ENCODE assay signal across 16 cellular contexts in the genomic region with DNA sequence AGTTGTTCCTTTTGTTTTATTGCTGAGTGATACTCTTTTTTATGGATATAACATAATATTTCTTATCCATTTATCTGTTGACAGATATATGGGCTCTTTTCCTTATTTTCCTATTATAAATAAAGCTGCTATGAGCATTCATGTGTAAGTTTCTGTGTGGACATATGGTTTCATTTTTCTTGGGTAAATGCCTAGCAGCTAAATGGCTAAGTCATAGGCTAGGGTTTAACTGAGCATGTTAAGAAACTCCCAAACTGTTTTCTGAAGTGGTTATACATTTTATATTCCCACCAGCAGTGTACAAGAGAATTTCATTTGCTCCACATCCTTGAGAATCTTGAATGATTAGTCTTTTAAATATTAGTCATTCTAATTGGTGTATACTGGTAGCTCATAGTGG.
"Had no signal": no experiment of that assay in that cellular context is flagged by ENCODE, and none has a peak within 500 bp of the region (broad histone marks: within the 10 kb centered on the region; RNA-seq: fewer than 3 reads in every experiment).

No MANE protein-coding gene starts in this region.

- H3K4me1 ChIP-seq: adrenal gland, heart left ventricle, parathyroid adenoma, transverse colon had no signal

- H3K9me3 Mint-ChIP-seq: brain; dendritic cell treated with granulocyte-macrophage colony-stimulating factor and Interleukin-4, amounts not matched to agents 40 ng/mL and 50 ng/mL, for 4 days had no signal

- DNase-seq: activated B cell treated with CpG ODN at 0.5 μM for 24 hours; activated CD4-positive, alpha-beta T cell treated with anti-CD3 and anti-CD28 coated beads, Interleukin-2, amount 10 ng/mL, durations not matched to agents 7 days and 5 days; activated CD8-positive, alpha-beta memory T cell treated with anti-CD3 and anti-CD28 coated beads for 24 hours; activated naive CD4-positive, alpha-beta T cell treated with anti-CD3 and anti-CD28 coated beads, Interleukin-2, amount 10 ng/mL, durations not matched to agents 7 days and 5 days; adrenal gland; effector memory CD8-positive, alpha-beta T cell; heart left ventricle; naive B cell; retina; transverse colon had no signal

- H3K27ac ChIP-seq: adrenal gland, epithelial cell of prostate, heart left ventricle, parathyroid adenoma, transverse colon had no signal

- H3K36me3 Mint-ChIP-seq: activated naive CD4-positive, alpha-beta T cell treated with anti-CD3 and anti-CD28 coated beads, Interleukin-2, amount 10 ng/mL, durations not matched to agents 7 days and 5 days; brain; naive B cell had no signal

- H3K4me3 ChIP-seq: adrenal gland, heart left ventricle, transverse colon had no signal

- ATAC-seq: activated T-helper 17 cell treated with anti-CD3 and anti-CD28 coated beads, Interleukin-2, amount 50 U/mL, for 72 hours; effector memory CD8-positive, alpha-beta T cell; heart left ventricle had no signal

- H3K36me3 ChIP-seq: adrenal gland, heart left ventricle, transverse colon had no signal

- H3K4me1 Mint-ChIP-seq: activated B cell treated with CpG ODN at 0.5 μM for 24 hours; activated CD4-positive, alpha-beta T cell treated with anti-CD3 and anti-CD28 coated beads, Interleukin-2, amount 10 ng/mL, durations not matched to agents 7 days and 5 days; activated naive CD4-positive, alpha-beta T cell treated with anti-CD3 and anti-CD28 coated beads, Interleukin-2, amount 10 ng/mL, durations not matched to agents 7 days and 5 days; activated T-helper 17 cell treated with anti-CD3 and anti-CD28 coated beads, Interleukin-2, amount 50 U/mL, for 72 hours; central memory CD8-positive, alpha-beta T cell; naive B cell had no signal

- H3K27me3 ChIP-seq: adrenal gland, heart left ventricle, transverse colon had no signal

- H3K27me3 Mint-ChIP-seq: activated B cell treated with CpG ODN at 0.5 μM for 24 hours; activated CD4-positive, alpha-beta T cell treated with anti-CD3 and anti-CD28 coated beads, Interleukin-2, amount 10 ng/mL, durations not matched to agents 7 days and 5 days; activated naive CD4-positive, alpha-beta T cell treated with anti-CD3 and anti-CD28 coated beads, Interleukin-2, amount 10 ng/mL, durations not matched to agents 7 days and 5 days; activated T-helper 17 cell treated with anti-CD3 and anti-CD28 coated beads, Interleukin-2, amount 50 U/mL, for 72 hours; brain; central memory CD8-positive, alpha-beta T cell; dendritic cell treated with granulocyte-macrophage colony-stimulating factor and Interleukin-4, amounts not matched to agents 40 ng/mL and 50 ng/mL, for 4 days; effector memory CD8-positive, alpha-beta T cell; naive B cell had no signal

- H3K9me3 ChIP-seq: adrenal gland, heart left ventricle, transverse colon had no signal

- H3K4me3 Mint-ChIP-seq: activated B cell treated with CpG ODN at 0.5 μM for 24 hours; activated CD4-positive, alpha-beta T cell treated with anti-CD3 and anti-CD28 coated beads, Interleukin-2, amount 10 ng/mL, durations not matched to agents 7 days and 5 days; activated naive CD4-positive, alpha-beta T cell treated with anti-CD3 and anti-CD28 coated beads, Interleukin-2, amount 10 ng/mL, durations not matched to agents 7 days and 5 days; activated T-helper 17 cell treated with anti-CD3 and anti-CD28 coated beads, Interleukin-2, amount 50 U/mL, for 72 hours; brain; central memory CD8-positive, alpha-beta T cell; dendritic cell treated with granulocyte-macrophage colony-stimulating factor and Interleukin-4, amounts not matched to agents 40 ng/mL and 50 ng/mL, for 4 days; effector memory CD8-positive, alpha-beta T cell; naive B cell had no signal

- H3K27ac Mint-ChIP-seq: activated B cell treated with CpG ODN at 0.5 μM for 24 hours; activated CD4-positive, alpha-beta T cell treated with anti-CD3 and anti-CD28 coated beads, Interleukin-2, amount 10 ng/mL, durations not matched to agents 7 days and 5 days; activated T-helper 17 cell treated with anti-CD3 and anti-CD28 coated beads, Interleukin-2, amount 50 U/mL, for 72 hours; dendritic cell treated with granulocyte-macrophage colony-stimulating factor and Interleukin-4, amounts not matched to agents 40 ng/mL and 50 ng/mL, for 4 days; effector memory CD8-positive, alpha-beta T cell; naive B cell had no signal
